16 cellular contexts compared by ENCODE assay signal in the genomic region with DNA sequence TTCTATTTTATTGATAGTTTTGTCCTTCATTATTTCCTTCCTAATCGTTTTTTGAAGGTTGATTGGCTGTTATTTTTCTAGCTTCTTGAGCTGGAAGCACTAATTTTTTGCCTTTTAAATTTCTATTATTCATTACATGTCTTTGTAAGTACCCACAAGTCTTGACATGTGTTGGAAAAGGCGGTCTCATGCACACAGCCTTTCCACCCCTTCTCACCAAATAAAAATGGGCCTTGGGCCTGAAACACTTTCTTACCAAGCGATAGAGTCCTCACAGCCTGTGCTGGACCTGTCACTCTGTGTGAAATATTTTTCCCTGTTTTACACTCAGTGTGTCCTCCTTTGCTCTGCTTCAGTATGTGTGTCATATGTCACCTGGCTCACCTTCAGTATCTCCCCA.
"Had no signal": no experiment of that assay in that cellular context is flagged by ENCODE, and none has a peak within 500 bp of the region (broad histone marks: within the 10 kb centered on the region; RNA-seq: fewer than 3 reads in every experiment).

No MANE protein-coding gene starts in this region.

- H3K27ac Mint-ChIP-seq: activated T-helper 17 cell treated with anti-CD3 and anti-CD28 coated beads, Interleukin-2, amount 50 U/mL, for 72 hours; nephron had no signal

- H3K9me3 Mint-ChIP-seq: activated T-helper 17 cell treated with anti-CD3 and anti-CD28 coated beads, Interleukin-2, amount 50 U/mL, for 72 hours; nephron had no signal

- H3K4me1 Mint-ChIP-seq: nephron had no signal

- DNase-seq: activated CD4-positive, alpha-beta T cell treated with anti-CD3 and anti-CD28 coated beads for 1 hour; activated CD4-positive, alpha-beta T cell treated with anti-CD3 and anti-CD28 coated beads, Interleukin-2, amount 50 U/mL, for 4 hours; activated naive CD4-positive, alpha-beta T cell treated with Interleukin-2 at 50 U/mL for 16 hours; cerebellar nuclear complex; effector CD4-positive, alpha-beta T cell; left cardiac atrium; right lobe of liver; small intestine; stimulated activated CD4-positive, alpha-beta T cell treated with anti-CD3 and anti-CD28 coated beads, Interleukin-15, amount 100 ng/mL, for 24 hours; stimulated activated CD4-positive, alpha-beta T cell treated with anti-CD3 and anti-CD28 coated beads, Interleukin-2, amount 100 ng/mL, for 48 hours; stomach; testis; upper lobe of right lung had no signal

- H3K4me3 Mint-ChIP-seq: activated T-helper 17 cell treated with anti-CD3 and anti-CD28 coated beads, Interleukin-2, amount 50 U/mL, for 72 hours; nephron had no signal

- ATAC-seq: gastroesophageal sphincter, right lobe of liver, upper lobe of right lung had no signal

- H3K27me3 Mint-ChIP-seq: activated T-helper 17 cell treated with anti-CD3 and anti-CD28 coated beads, Interleukin-2, amount 50 U/mL, for 72 hours had no signal
